Comparison of ENCODE assay signal across 14 cellular contexts in genomic region chr10:122373108-122373507, GRCh38. TPM values are rescaled to one million over a fixed set of nuclear protein-coding genes. Genes with fewer than 3 reads are reported as not detected.
DNase-seq lines count a peak whose midpoint lies in the region; ATAC-seq and TF ChIP-seq lines count a peak whose summit lies in the region.
"Had no signal": no experiment of that assay in that cellular context is flagged by ENCODE, and none has a peak within 500 bp of the region (broad histone marks: within the 10 kb centered on the region; RNA-seq: fewer than 3 reads in every experiment).

No MANE protein-coding gene starts in this region.

- no peaks in the 10 kb centered on the region for H3K9me3 Mint-ChIP-seq in CD8-positive, alpha-beta T cell
- H3K9me3 Mint-ChIP-seq in progenitor cell of endocrine pancreas (ENCODE audit: low read depth), result no peaks in the 10 kb centered on the region
- H3K9me3 Mint-ChIP-seq: activated naive CD4-positive, alpha-beta T cell treated with anti-CD3 and anti-CD28 coated beads, Interleukin-2, amount 10 ng/mL, durations not matched to agents 7 days and 5 days had no signal

- no peaks in the 10 kb centered on the region for H3K9me3 ChIP-seq in CD8-positive, alpha-beta T cell (ENCODE audit: low read length)
- H3K9me3 ChIP-seq in T-helper 17 cell (ENCODE audit: control insufficient read depth, low read length, poor library complexity, severe bottlenecking), result no peaks in the 10 kb centered on the region
- H3K9me3 ChIP-seq in esophagus (ENCODE audit: control insufficient read depth in 2 of 2, insufficient read depth in 1 of 2, low read depth in 1 of 2, low read length in 1 of 2), result no peaks in the 10 kb centered on the region
- H3K9me3 ChIP-seq in adrenal gland (replicated peaks in 1 of 3), result no peaks in the 10 kb centered on the region
- H3K9me3 ChIP-seq: mucosa of descending colon, SJSA1, spleen had no signal

- no peak for TF ChIP-seq POLR2A in adrenal gland (IDR thresholded peaks at IDR 0.05)

- H3K4me3 Mint-ChIP-seq in CD8-positive, alpha-beta T cell, result peak overlapping the region; percentile 93
- H3K4me3 Mint-ChIP-seq in T-helper 17 cell, result peak overlapping the region; percentile 87
- peak overlapping the region; percentile 83 for H3K4me3 Mint-ChIP-seq in progenitor cell of endocrine pancreas (ENCODE audit: low read depth)

- H3K36me3 ChIP-seq in CD8-positive, alpha-beta T cell (ENCODE audit: insufficient read depth, low read length), result no peaks in the 10 kb centered on the region
- H3K36me3 ChIP-seq in esophagus (ENCODE audit: control insufficient read depth in 2 of 2, insufficient read depth in 2 of 2, low read length in 1 of 2) (no peaks in the 10 kb centered on the region), adrenal gland (replicated peaks in 1 of 2) (no peaks in the 10 kb centered on the region)
- H3K36me3 ChIP-seq: spleen had no signal

- CTCF ChIA-PET in CD8-positive, alpha-beta T cell (lab: Charles Lee), result interaction anchor here (1.2 to 5.7 kb wide), 4 partner anchors 30 to 193 kb away, joined by 3 to 27 read pairs (median 6); no protein-coding TSS in a partner anchor

- no peak for DNase-seq in CD8-positive, alpha-beta T cell
- DNase-seq in T-helper 17 cell (no peak), progenitor cell of endocrine pancreas (ENCODE audit: low spot score, unreplicated experiment) (no peak), adrenal gland (no peak)
- DNase-seq: activated CD4-positive, alpha-beta T cell treated with anti-CD3 and anti-CD28 coated beads, Interleukin-2, amount 50 U/mL, for 4 hours; activated naive CD4-positive, alpha-beta T cell treated with anti-CD3 and anti-CD28 coated beads, Interleukin-2, amount 10 ng/mL, durations not matched to agents 7 days and 5 days; effector CD4-positive, alpha-beta T cell; spleen had no signal

- H3K4me1 Mint-ChIP-seq in CD8-positive, alpha-beta T cell (ENCODE audit: low read depth), result peaks cover 27% of the 10 kb centered on the region
- H3K4me1 Mint-ChIP-seq in T-helper 17 cell (peaks cover 15% of the 10 kb centered on the region), progenitor cell of endocrine pancreas (ENCODE audit: low read depth) (peaks cover 16% of the 10 kb centered on the region)

- TF ChIP-seq CTCF in CD8-positive, alpha-beta T cell (IDR thresholded peaks at IDR 0.05), result no peak
- TF ChIP-seq CTCF in progenitor cell of endocrine pancreas (IDR thresholded peaks at IDR 0.05; ENCODE audit: unreplicated experiment) (no peak), adrenal gland (IDR thresholded peaks at IDR 0.05) (no peak)

- no peaks in the 10 kb centered on the region for H3K27me3 ChIP-seq in CD8-positive, alpha-beta T cell (ENCODE audit: insufficient read depth, low read length)
- no peaks in the 10 kb centered on the region for H3K27me3 ChIP-seq in esophagus (ENCODE audit: control insufficient read depth in 1 of 2, insufficient read depth in 2 of 2, low read length in 2 of 2)
- no peaks in the 10 kb centered on the region for H3K27me3 ChIP-seq in adrenal gland
- H3K27me3 ChIP-seq: SJSA1 had no signal

- WGBS in esophagus, 2 donors, result 53 to 58% methylated on average over 4 of the region's 4 CpGs
- 62 to 74% (median 69%) methylated on average over 4 of the region's 4 CpGs for WGBS in adrenal gland, 4 donors

- no peak overlapping the region for H3K4me3 ChIP-seq in CD8-positive, alpha-beta T cell (ENCODE audit: low read depth, low read length)
- no peak overlapping the region for H3K4me3 ChIP-seq in esophagus (ENCODE audit: low read depth in 1 of 2, low read length in 2 of 2)
- no peak overlapping the region for H3K4me3 ChIP-seq in adrenal gland
- H3K4me3 ChIP-seq: mucosa of descending colon had no signal

- H3K27ac ChIP-seq in CD8-positive, alpha-beta T cell (ENCODE audit: low read depth, low read length), result no peak overlapping the region
- H3K27ac ChIP-seq in esophagus (ENCODE audit: low read depth in 2 of 2, low read length in 1 of 2) (peak overlapping the region; percentile 73 to 84), adrenal gland (peak overlapping the region in 1 of 5 donors; percentile 96)
- H3K27ac ChIP-seq: SJSA1 had no signal

- H3K27me3 Mint-ChIP-seq in CD8-positive, alpha-beta T cell (ENCODE audit: low read depth), result peaks cover 5% of the 10 kb centered on the region
- H3K27me3 Mint-ChIP-seq in T-helper 17 cell (peaks cover 31% of the 10 kb centered on the region), progenitor cell of endocrine pancreas (no peaks in the 10 kb centered on the region)

- H3K4me1 ChIP-seq in CD8-positive, alpha-beta T cell (ENCODE audit: insufficient read depth, low read length), result peaks cover 14% of the 10 kb centered on the region
- H3K4me1 ChIP-seq in esophagus (ENCODE audit: control insufficient read depth in 2 of 2, insufficient read depth in 2 of 2, low read length in 1 of 2) (no peaks in the 10 kb centered on the region), adrenal gland (replicated peaks in 1 of 2) (peaks cover 0 to 24% of the 10 kb centered on the region in 2 donors)

- intact Hi-C loops in CD8-positive, alpha-beta T cell (cut with DNase I, micrococcal nuclease), result loop anchor here (5.0 to 10.0 kb wide), 6 partner anchors 446 to 1518 kb away; partner anchors contain the start of genes ATE1 (in 1 of the 2), BUB3 (in 1 of the 2), C10orf88 (in 1 of the 2) and FAM24B (in 1 of the 2)
- intact Hi-C loops in adrenal gland (cut with DNase I), result no loop called here

- POLR2A ChIA-PET in CD8-positive, alpha-beta T cell (lab: Charles Lee), result interaction anchor here (1.5 to 2.0 kb wide), 3 partner anchors 13 to 51 kb away, joined by 4 to 6 read pairs (median 4); no protein-coding TSS in a partner anchor

- H3K27ac Mint-ChIP-seq in CD8-positive, alpha-beta T cell, result no peak overlapping the region
- H3K27ac Mint-ChIP-seq in T-helper 17 cell (no peak overlapping the region), progenitor cell of endocrine pancreas (peak overlapping the region; percentile 5)

- ATAC-seq in CD8-positive, alpha-beta T cell, result no peak
- ATAC-seq in T-helper 17 cell (no peak), HG03175 (IDR thresholded peaks at IDR 0.05; ENCODE audit: unreplicated experiment) (no peak), esophagus mucosa (no peak), HG03159 (IDR thresholded peaks at IDR 0.05; ENCODE audit: unreplicated experiment) (no peak)
- ATAC-seq: mucosa of descending colon had no signal

- peaks cover 7% of the 10 kb centered on the region for H3K36me3 Mint-ChIP-seq in CD8-positive, alpha-beta T cell
- H3K36me3 Mint-ChIP-seq in T-helper 17 cell (ENCODE audit: low read depth) (no peaks in the 10 kb centered on the region), progenitor cell of endocrine pancreas (ENCODE audit: insufficient read depth) (no peaks in the 10 kb centered on the region)

RNA-seq across cellular contexts. Expression of gene PLEKHA1, which starts 1.4 kb away (rescaled TPM):
- total RNA-seq in CD8-positive, alpha-beta T cell, result 10 to 100 TPM; 23.6 to 24.6 TPM
- total RNA-seq in T-helper 17 cell, result 10 to 100 TPM; 22.8 to 25.6 TPM
- polyA plus RNA-seq in esophagus, result 10 to 100 TPM; 14.8 to 19.8 TPM
- 44.0 and 44.3 TPM in 2 replicates for total RNA-seq in progenitor cell of endocrine pancreas
- 39.5 TPM for total RNA-seq in esophagus mucosa
- total RNA-seq in adrenal gland, result 10 to 100 TPM in 7 of 8 donors, 1 to 10 TPM in 1; 9.3 to 22.3 (median 15.4) TPM
- polyA plus RNA-seq in adrenal gland, result 10 to 100 TPM in 2 of 3 donors, 1 to 10 TPM in 1; 8.3 to 12.8 (median 12.0) TPM

Comparison
In these comparisons a context has a peak if more than half of its experiments do, and no peak if none do; other contexts are left out.
1. intact Hi-C loops: an anchor here in CD8-positive, alpha-beta T cell (5.0 to 10.0 kb wide); none called in adrenal gland.